Comparison of ENCODE assay signal across 27 cellular contexts in genomic region chr13:50955212-50955611, GRCh38.
"Had no signal": no experiment of that assay in that cellular context is flagged by ENCODE, and none has a peak within 500 bp of the region (broad histone marks: within the 10 kb centered on the region; RNA-seq: fewer than 3 reads in every experiment).

No MANE protein-coding gene starts in this region.

- H3K9me3 Mint-ChIP-seq: activated CD4-positive, alpha-beta memory T cell treated with anti-CD3 and anti-CD28 coated beads for 36 hours; activated CD4-positive, alpha-beta T cell treated with anti-CD3 and anti-CD28 coated beads, Interleukin-2, amount 10 ng/mL, durations not matched to agents 7 days and 5 days; activated naive CD4-positive, alpha-beta T cell treated with anti-CD3 and anti-CD28 coated beads, Interleukin-2, amount 10 ng/mL, durations not matched to agents 7 days and 5 days; activated naive CD8-positive, alpha-beta T cell treated with anti-CD3 and anti-CD28 coated beads, Interleukin-2, amount 10 ng/mL, durations not matched to agents 7 days and 5 days; activated T-helper 2 cell treated with anti-CD3 and anti-CD28 coated beads, Interferon-gamma antibody, Interleukin-2, Interleukin-4, amounts not matched to agents 10 μg/mL and 5 μg/mL and 100 μg/mL, durations not matched to agents 14 hours and 24 hours and 36 hours; IgD-negative memory B cell had no signal

- H3K4me3 Mint-ChIP-seq: activated CD4-positive, alpha-beta memory T cell treated with anti-CD3 and anti-CD28 coated beads for 36 hours; activated CD4-positive, alpha-beta T cell treated with anti-CD3 and anti-CD28 coated beads, Interleukin-2, amount 10 ng/mL, durations not matched to agents 7 days and 5 days; activated naive CD4-positive, alpha-beta T cell treated with anti-CD3 and anti-CD28 coated beads, Interleukin-2, amount 10 ng/mL, durations not matched to agents 7 days and 5 days; activated naive CD8-positive, alpha-beta T cell treated with anti-CD3 and anti-CD28 coated beads, Interleukin-2, amount 10 ng/mL, durations not matched to agents 7 days and 5 days; IgD-negative memory B cell had no signal

- H3K27ac ChIP-seq: breast epithelium, Peyer's patch, SJSA1, VCaP had no signal

- ATAC-seq: SK-N-SH treated with all-trans-retinoic acid at 6 μM for 48 hours had no signal

- H3K27me3 ChIP-seq: breast epithelium, Peyer's patch, SJSA1 had no signal

- H3K27me3 Mint-ChIP-seq: activated CD4-positive, alpha-beta memory T cell treated with anti-CD3 and anti-CD28 coated beads for 36 hours; activated CD4-positive, alpha-beta T cell treated with anti-CD3 and anti-CD28 coated beads, Interleukin-2, amount 10 ng/mL, durations not matched to agents 7 days and 5 days; activated naive CD4-positive, alpha-beta T cell treated with anti-CD3 and anti-CD28 coated beads, Interleukin-2, amount 10 ng/mL, durations not matched to agents 7 days and 5 days; activated naive CD8-positive, alpha-beta T cell treated with anti-CD3 and anti-CD28 coated beads, Interleukin-2, amount 10 ng/mL, durations not matched to agents 7 days and 5 days; IgD-negative memory B cell had no signal

- H3K27ac Mint-ChIP-seq: activated CD4-positive, alpha-beta memory T cell treated with anti-CD3 and anti-CD28 coated beads for 36 hours; activated CD4-positive, alpha-beta T cell treated with anti-CD3 and anti-CD28 coated beads, Interleukin-2, amount 10 ng/mL, durations not matched to agents 7 days and 5 days; activated naive CD4-positive, alpha-beta T cell treated with anti-CD3 and anti-CD28 coated beads, Interleukin-2, amount 10 ng/mL, durations not matched to agents 7 days and 5 days; activated naive CD8-positive, alpha-beta T cell treated with anti-CD3 and anti-CD28 coated beads, Interleukin-2, amount 10 ng/mL, durations not matched to agents 7 days and 5 days; activated T-helper 2 cell treated with anti-CD3 and anti-CD28 coated beads, Interferon-gamma antibody, Interleukin-2, Interleukin-4, amounts not matched to agents 10 μg/mL and 5 μg/mL and 100 μg/mL, durations not matched to agents 14 hours and 24 hours and 36 hours had no signal

- H3K4me1 Mint-ChIP-seq: activated CD4-positive, alpha-beta T cell treated with anti-CD3 and anti-CD28 coated beads, Interleukin-2, amount 10 ng/mL, durations not matched to agents 7 days and 5 days; activated naive CD4-positive, alpha-beta T cell treated with anti-CD3 and anti-CD28 coated beads, Interleukin-2, amount 10 ng/mL, durations not matched to agents 7 days and 5 days; activated naive CD8-positive, alpha-beta T cell treated with anti-CD3 and anti-CD28 coated beads, Interleukin-2, amount 10 ng/mL, durations not matched to agents 7 days and 5 days had no signal

- H3K4me1 ChIP-seq: breast epithelium, Peyer's patch, SJSA1 had no signal

- DNase-seq: activated CD4-positive, alpha-beta memory T cell treated with anti-CD3 and anti-CD28 coated beads for 36 hours; activated CD4-positive, alpha-beta T cell treated with anti-CD3 and anti-CD28 coated beads, Interleukin-2, amount 10 ng/mL, durations not matched to agents 7 days and 5 days; activated CD4-positive, CD25-positive, alpha-beta regulatory T cell; activated CD8-positive, alpha-beta memory T cell treated with anti-CD3 and anti-CD28 coated beads for 24 hours; activated gamma-delta T cell treated with Interleukin-2 at 50 U/mL for 16 hours; activated naive CD4-positive, alpha-beta T cell treated with anti-CD3 and anti-CD28 coated beads, Interleukin-2, amount 10 ng/mL, durations not matched to agents 7 days and 5 days; activated naive CD8-positive, alpha-beta T cell treated with anti-CD3 and anti-CD28 coated beads, Interleukin-2, amount 10 ng/mL, durations not matched to agents 7 days and 5 days; activated T-cell treated with anti-CD3 and anti-CD28 coated beads, Interleukin-2, amount 50 U/mL, for 48 hours; aorta; caudate nucleus; KG1; NCI-H1048; NCI-H146; NCI-H187 treated with DMSO at 0.1 percent for 48 hours; NCI-H2171 treated with DMSO at 0.1 percent for 48 hours; NCI-H510A treated with DMSO at 0.1 percent for 48 hours; NCI-H774; NK-92 treated with Interleukin-12 subunit alpha and Interleukin-12 subunit beta, amount 100 ng/mL, for 24 hours; Peyer's patch; SHP77; SW 1271 had no signal

- H3K9me3 ChIP-seq: breast epithelium, Peyer's patch, SJSA1 had no signal

- H3K4me3 ChIP-seq: breast epithelium, Peyer's patch, SJSA1 had no signal

- H3K36me3 ChIP-seq: breast epithelium, Peyer's patch had no signal
